9 cellular contexts compared by ENCODE assay signal in the genomic region with DNA sequence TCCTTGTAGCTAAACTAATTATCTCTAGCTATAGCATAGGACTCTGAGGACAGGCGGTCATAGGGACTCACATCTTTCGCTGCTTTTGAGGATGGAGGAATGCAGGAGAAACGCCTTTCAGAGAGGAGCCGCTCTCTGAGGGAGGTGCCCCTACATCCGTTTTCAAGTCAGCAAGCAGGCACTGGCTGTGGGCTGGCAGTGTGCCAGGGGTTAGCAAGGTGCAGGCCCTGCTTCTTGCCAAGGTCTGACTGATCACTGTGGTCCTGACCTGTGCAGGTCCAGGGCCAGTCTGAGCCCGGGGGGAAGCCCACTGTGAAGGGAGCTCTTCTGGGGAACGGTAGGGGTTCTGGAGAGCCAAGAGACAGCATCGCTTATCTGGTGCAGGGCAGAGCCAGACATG.
DNase-seq lines count a peak whose midpoint lies in the region; ATAC-seq and TF ChIP-seq lines count a peak whose summit lies in the region.
"Had no signal": no experiment of that assay in that cellular context is flagged by ENCODE, and none has a peak within 500 bp of the region (broad histone marks: within the 10 kb centered on the region; RNA-seq: fewer than 3 reads in every experiment).

No MANE protein-coding gene starts in this region.

- H3K27me3 ChIP-seq in mammary epithelial cell (ENCODE audit: insufficient read depth, low read length): no peaks in the 10 kb centered on the region

- no peak overlapping the region for H3K4me2 ChIP-seq in mammary epithelial cell (ENCODE audit: insufficient read depth, low read depth, low read length)

- CTCF ChIA-PET in mammary epithelial cell (lab: Charles Lee; ENCODE audit: low non-redundant PET): no interaction called here

- H3K36me3 ChIP-seq in mammary epithelial cell (ENCODE audit: insufficient read depth, low read length): peaks cover 14% of the 10 kb centered on the region

- no peaks in the 10 kb centered on the region for H3K9me3 ChIP-seq in mammary epithelial cell (replicated peaks; ENCODE audit: insufficient read depth, low read length)

- intact Hi-C loops in mammary epithelial cell (cut with micrococcal nuclease): no loop called here

- in situ Hi-C loops in mammary epithelial cell (cut with MboI; ENCODE audit: low sequenced_read_pairs in 2 of 2): no loop called here

- peaks cover 94% of the 10 kb centered on the region for H3K79me2 ChIP-seq in mammary epithelial cell (ENCODE audit: insufficient read depth, low read length)

- H3K4me3 ChIP-seq in mammary epithelial cell (replicated peaks in 1 of 3; ENCODE audit: insufficient read depth in 1 of 3, low read depth in 2 of 3, low read length in 3 of 3): no peak overlapping the region

- H3K27ac ChIP-seq in mammary epithelial cell (ENCODE audit: insufficient read depth, low read depth, low read length): no peak overlapping the region

- H4K20me1 ChIP-seq in mammary epithelial cell (ENCODE audit: insufficient read depth, low read length): no peaks in the 10 kb centered on the region

- no peak for TF ChIP-seq CTCF in mammary epithelial cell (conservative IDR thresholded peaks at IDR 0.05 in 1 of 2, IDR thresholded peaks at IDR 0.05 in 1 of 2; ENCODE audit: extremely low read depth in 1 of 2, insufficient read depth in 1 of 2, low read depth in 1 of 2, low read length in 2 of 2)

- H2AFZ ChIP-seq in mammary epithelial cell (ENCODE audit: low read depth, low read length): no peak overlapping the region

- H3K9ac ChIP-seq in mammary epithelial cell (ENCODE audit: insufficient read depth, low read length): no peak overlapping the region

- 69% methylated on average over 6 of the region's 8 CpGs for WGBS in mammary epithelial cell (ENCODE audit: low coverage, missing lambda C conversion rate)

- DNase-seq in HT1080 (ENCODE audit: low read depth) (peak; percentile 66), mammary epithelial cell (peak; percentile 49), NCI-H2029 treated with DMSO at 0.1 percent for 48 hours (lab: John Stamatoyannopoulos, UW) (no peak), HPDE6-E6E7 (ENCODE audit: extremely low spot score) (no peak), NCI-H1930 (lab: John Stamatoyannopoulos, UW) (no peak)
- DNase-seq in activated CD4-positive, alpha-beta T cell treated with anti-CD3 and anti-CD28 coated beads for 4 hours: peak; percentile 72 to 79
- peak; percentile 65 to 66 for DNase-seq in stimulated activated CD4-positive, alpha-beta T cell treated with anti-CD3 and anti-CD28 coated beads, Interleukin-4, amount 100 ng/mL, for 4 hours
- DNase-seq: KG1 had no signal

- peaks cover 74% of the 10 kb centered on the region for H3K4me1 ChIP-seq in mammary epithelial cell (ENCODE audit: insufficient read depth, low read length)

- no TSS peak for BruUV-seq in mammary epithelial cell (replicated peaks; lab: Mats Ljungman, UMichigan)

- no peak for ATAC-seq in GM21619 (IDR thresholded peaks at IDR 0.05; ENCODE audit: unreplicated experiment)

- dilution Hi-C loops in mammary epithelial cell (cut with HindIII; ENCODE audit: low sequenced_read_pairs): no loop called here

Comparison
In these comparisons a context has a peak if more than half of its experiments do, and no peak if none do; other contexts are left out.
1. DNase-seq: peak in HT1080 (single experiment), activated CD4-positive, alpha-beta T cell treated with anti-CD3 and anti-CD28 coated beads for 4 hours (2 of 2), mammary epithelial cell (single experiment) and stimulated activated CD4-positive, alpha-beta T cell treated with anti-CD3 and anti-CD28 coated beads, Interleukin-4, amount 100 ng/mL, for 4 hours (2 of 2); none in NCI-H2029 treated with DMSO at 0.1 percent for 48 hours (single experiment), HPDE6-E6E7 (single experiment) and NCI-H1930 (0 of 2).